ENCODE assay signal across 16 cellular contexts in genomic region chr20:53937330-53937729, GRCh38.
"Had no signal": no experiment of that assay in that cellular context is flagged by ENCODE, and none has a peak within 500 bp of the region (broad histone marks: within the 10 kb centered on the region; RNA-seq: fewer than 3 reads in every experiment).

No MANE protein-coding gene starts in this region.

- H3K9me3 Mint-ChIP-seq: activated CD4-positive, alpha-beta memory T cell treated with anti-CD3 and anti-CD28 coated beads for 36 hours; activated naive CD4-positive, alpha-beta T cell treated with anti-CD3 and anti-CD28 coated beads, Interleukin-2, amount 10 ng/mL, durations not matched to agents 7 days and 5 days; activated T-helper 17 cell treated with anti-CD3 and anti-CD28 coated beads, Interleukin-2, amount 50 U/mL, for 72 hours; memory B cell; stimulated activated naive CD8-positive, alpha-beta T cell treated with anti-CD3 and anti-CD28 coated beads, Interleukin-15, Interleukin-2, amounts not matched to agents 100 ng/mL and 50 ng/mL, for 24 hours had no signal

- FAIRE-seq: pancreas had no signal

- H3K27ac ChIP-seq: adrenal gland, colonic mucosa, pancreas, testis had no signal

- H3K27me3 ChIP-seq: adrenal gland, colonic mucosa, pancreas, testis had no signal

- H3K4me3 ChIP-seq: adrenal gland, colonic mucosa, pancreas, testis had no signal

- DNase-seq: activated CD4-positive, alpha-beta memory T cell treated with anti-CD3 and anti-CD28 coated beads for 36 hours; activated naive CD4-positive, alpha-beta T cell treated with anti-CD3 and anti-CD28 coated beads, Interleukin-2, amount 10 ng/mL, durations not matched to agents 7 days and 5 days; adrenal gland; caudate nucleus; colonic mucosa; effector memory CD4-positive, alpha-beta T cell; head of caudate nucleus; left colon; pancreas; stimulated activated CD4-positive, alpha-beta T cell treated with anti-CD3 and anti-CD28 coated beads, Interleukin-4, amount 100 ng/mL, for 1 hour; stimulated activated CD8-positive, alpha-beta memory T cell treated with anti-CD3 and anti-CD28 coated beads, Interleukin-4, amount 100 ng/mL, for 48 hours; T-helper 9 cell had no signal

- H3K36me3 ChIP-seq: adrenal gland, colonic mucosa, pancreas had no signal

- H3K36me3 Mint-ChIP-seq: activated CD4-positive, alpha-beta memory T cell treated with anti-CD3 and anti-CD28 coated beads for 36 hours; activated naive CD4-positive, alpha-beta T cell treated with anti-CD3 and anti-CD28 coated beads, Interleukin-2, amount 10 ng/mL, durations not matched to agents 7 days and 5 days; memory B cell had no signal

- H3K4me3 Mint-ChIP-seq: activated CD4-positive, alpha-beta memory T cell treated with anti-CD3 and anti-CD28 coated beads for 36 hours; activated naive CD4-positive, alpha-beta T cell treated with anti-CD3 and anti-CD28 coated beads, Interleukin-2, amount 10 ng/mL, durations not matched to agents 7 days and 5 days; activated T-helper 17 cell treated with anti-CD3 and anti-CD28 coated beads, Interleukin-2, amount 50 U/mL, for 72 hours; stimulated activated naive CD8-positive, alpha-beta T cell treated with anti-CD3 and anti-CD28 coated beads, Interleukin-15, Interleukin-2, amounts not matched to agents 100 ng/mL and 50 ng/mL, for 24 hours had no signal

- H3K27ac Mint-ChIP-seq: activated CD4-positive, alpha-beta memory T cell treated with anti-CD3 and anti-CD28 coated beads for 36 hours; activated naive CD4-positive, alpha-beta T cell treated with anti-CD3 and anti-CD28 coated beads, Interleukin-2, amount 10 ng/mL, durations not matched to agents 7 days and 5 days; activated T-helper 17 cell treated with anti-CD3 and anti-CD28 coated beads, Interleukin-2, amount 50 U/mL, for 72 hours had no signal

- H3K9me3 ChIP-seq: adrenal gland, colonic mucosa, pancreas, testis had no signal

- H3K27me3 Mint-ChIP-seq: activated CD4-positive, alpha-beta memory T cell treated with anti-CD3 and anti-CD28 coated beads for 36 hours; activated naive CD4-positive, alpha-beta T cell treated with anti-CD3 and anti-CD28 coated beads, Interleukin-2, amount 10 ng/mL, durations not matched to agents 7 days and 5 days; activated T-helper 17 cell treated with anti-CD3 and anti-CD28 coated beads, Interleukin-2, amount 50 U/mL, for 72 hours; memory B cell; stimulated activated naive CD8-positive, alpha-beta T cell treated with anti-CD3 and anti-CD28 coated beads, Interleukin-15, Interleukin-2, amounts not matched to agents 100 ng/mL and 50 ng/mL, for 24 hours had no signal
